ENCODE assay signal across 10 cellular contexts in genomic region chr15:25670025-25670554, GRCh38.
DNase-seq lines count a peak whose midpoint lies in the region; ATAC-seq, FAIRE-seq and TF ChIP-seq lines count a peak whose summit lies in the region.
"Had no signal": no experiment of that assay in that cellular context is flagged by ENCODE, and none has a peak within 500 bp of the region (broad histone marks: within the 10 kb centered on the region; RNA-seq: fewer than 3 reads in every experiment).

No MANE protein-coding gene starts in this region.

- TF ChIP-seq EP300 in ovary (IDR thresholded peaks at IDR 0.05): no peak

- intact Hi-C loops in ovary (cut with DNase I): no loop called here

- H3K27ac ChIP-seq in ovary: no peak overlapping the region

- TF ChIP-seq CTCF in glutamatergic neuron (IDR thresholded peaks at IDR 0.05; ENCODE audit: partially characterized antibody, unreplicated experiment) (no peak), ovary (IDR thresholded peaks at IDR 0.05) (no peak)

- H3K27ac Mint-ChIP-seq in glutamatergic neuron (ENCODE audit: unreplicated experiment): peak overlapping the region; percentile 79
- H3K27ac Mint-ChIP-seq: stimulated activated naive CD8-positive, alpha-beta T cell treated with anti-CD3 and anti-CD28 coated beads, Interleukin-15, Interleukin-2, amounts not matched to agents 100 ng/mL and 50 ng/mL, for 24 hours had no signal

- H3K4me1 ChIP-seq in ovary (ENCODE audit: insufficient read depth): no peaks in the 10 kb centered on the region

- no peaks in the 10 kb centered on the region for H3K36me3 ChIP-seq in ovary

- FAIRE-seq in HTR-8/SVneo (lab: Jason Lieb, UNC): no peak
- FAIRE-seq: endothelial cell of umbilical vein had no signal

- H3K27me3 ChIP-seq in ovary: no peaks in the 10 kb centered on the region

- ATAC-seq in GM18907 (IDR thresholded peaks at IDR 0.05; ENCODE audit: unreplicated experiment): no peak

- peaks cover 23% of the 10 kb centered on the region for H3K4me1 Mint-ChIP-seq in glutamatergic neuron (ENCODE audit: low read depth, unreplicated experiment)

- peaks cover 2% of the 10 kb centered on the region for H3K27me3 Mint-ChIP-seq in glutamatergic neuron (ENCODE audit: unreplicated experiment)

- H3K4me3 ChIP-seq in ovary: peak overlapping the region; percentile 10

- no peaks in the 10 kb centered on the region for H3K9me3 ChIP-seq in ovary

- H3K36me3 Mint-ChIP-seq in glutamatergic neuron (ENCODE audit: unreplicated experiment): no peaks in the 10 kb centered on the region

- peak; percentile 62 for DNase-seq in Daoy (ENCODE audit: low read depth)
- DNase-seq in RPMI8226: peak; percentile 26
- peak; percentile 77 for DNase-seq in glutamatergic neuron
- peak; percentile 29 to 54 (median 46) for DNase-seq in ovary
- DNase-seq in HTR-8/SVneo (ENCODE audit: insufficient read length, low spot score): no peak
- no peak for DNase-seq in activated CD4-positive, alpha-beta T cell treated with anti-CD3 and anti-CD28 coated beads, Interleukin-2, amount 50 U/mL, for 1 hour
- DNase-seq in HuH-7.5 (ENCODE audit: low spot score): no peak

- TF ChIP-seq POLR2A in ovary (IDR thresholded peaks at IDR 0.05): no peak

- H3K9me3 Mint-ChIP-seq in glutamatergic neuron (ENCODE audit: unreplicated experiment): peaks cover 6% of the 10 kb centered on the region
- H3K9me3 Mint-ChIP-seq: stimulated activated naive CD8-positive, alpha-beta T cell treated with anti-CD3 and anti-CD28 coated beads, Interleukin-15, Interleukin-2, amounts not matched to agents 100 ng/mL and 50 ng/mL, for 24 hours had no signal

- WGBS in ovary, 3 donors: 1 to 2% (median 2%) methylated on average over 15 of the region's 15 CpGs

- H3K4me3 Mint-ChIP-seq in glutamatergic neuron (ENCODE audit: unreplicated experiment): peak overlapping the region; percentile 79
- H3K4me3 Mint-ChIP-seq: stimulated activated naive CD8-positive, alpha-beta T cell treated with anti-CD3 and anti-CD28 coated beads, Interleukin-15, Interleukin-2, amounts not matched to agents 100 ng/mL and 50 ng/mL, for 24 hours had no signal

Comparison
In these comparisons a context has a peak if more than half of its experiments do, and no peak if none do; other contexts are left out.
1. DNase-seq: peak in Daoy (single experiment), RPMI8226 (single experiment), glutamatergic neuron (single experiment) and ovary (5 of 5); none in HTR-8/SVneo (single experiment), activated CD4-positive, alpha-beta T cell treated with anti-CD3 and anti-CD28 coated beads, Interleukin-2, amount 50 U/mL, for 1 hour (single experiment) and HuH-7.5 (single experiment).